In genomic region chr15:51286816-51287215, GRCh38 we compare ENCODE assay signal across 15 cellular contexts. TPM values are rescaled to one million over a fixed set of nuclear protein-coding genes. Genes with fewer than 3 reads are reported as not detected.
DNase-seq lines count a peak whose midpoint lies in the region; ATAC-seq, FAIRE-seq and TF ChIP-seq lines count a peak whose summit lies in the region.
"Had no signal": no experiment of that assay in that cellular context is flagged by ENCODE, and none has a peak within 500 bp of the region (broad histone marks: within the 10 kb centered on the region; RNA-seq: fewer than 3 reads in every experiment).

No MANE protein-coding gene starts in this region.

- H3K27ac ChIP-seq in GM12878 (ENCODE audit: control insufficient read depth, insufficient read depth) (no peak overlapping the region), mesendoderm (ENCODE audit: low read depth, low read length) (no peak overlapping the region), gastrocnemius medialis (no peak overlapping the region)

- H3K4me3 ChIP-seq in GM12878: no peak overlapping the region
- H3K4me3 ChIP-seq in mesendoderm (ENCODE audit: low read length): no peak overlapping the region
- H3K4me3 ChIP-seq in gastrocnemius medialis: no peak overlapping the region

- H3K4me1 ChIP-seq in GM12878 (ENCODE audit: control insufficient read depth, insufficient read depth, low read length) (peaks cover 10% of the 10 kb centered on the region), mesendoderm (ENCODE audit: control insufficient read depth, low read depth, low read length) (peaks cover 3% of the 10 kb centered on the region), gastrocnemius medialis (no peaks in the 10 kb centered on the region)

- ATAC-seq in GM12878: peak; percentile 49
- no peak for ATAC-seq in HG02610 (IDR thresholded peaks at IDR 0.05; ENCODE audit: unreplicated experiment)
- ATAC-seq in gastrocnemius medialis: no peak

- no peak overlapping the region for H4K5ac ChIP-seq in mesendoderm (ENCODE audit: low read length)

- CTCF ChIA-PET in GM12878 (lab: Yijun Ruan, JAX): interaction anchor here (0.6 to 8.9 kb wide), 18 partner anchors 14 to 248 kb away, joined by 3 to 92 read pairs (median 6); no protein-coding TSS in a partner anchor

- TF ChIP-seq RAD21 in GM12878 (IDR thresholded peaks at IDR 0.05; ENCODE audit: insufficient read depth, low read depth, low read length): peak; percentile 40

- no peak overlapping the region for H2BK5ac ChIP-seq in mesendoderm (ENCODE audit: low read length)

- H3K36me3 ChIP-seq in GM12878 (ENCODE audit: control insufficient read depth in 2 of 2, insufficient read depth in 2 of 2, low read length in 1 of 2) (no peaks in the 10 kb centered on the region), mesendoderm (ENCODE audit: control insufficient read depth, insufficient read depth, low read length) (no peaks in the 10 kb centered on the region), gastrocnemius medialis (no peaks in the 10 kb centered on the region)

- no peak overlapping the region for H3K9ac ChIP-seq in GM12878 (ENCODE audit: control insufficient read depth, insufficient read depth, low read length)
- no peak overlapping the region for H3K9ac ChIP-seq in mesendoderm (ENCODE audit: low read length)

- H2BK15ac ChIP-seq in mesendoderm (replicated peaks; ENCODE audit: low read depth): no peak overlapping the region

- H2AFZ ChIP-seq in GM12878 (ENCODE audit: control insufficient read depth, low read depth, low read length): no peak overlapping the region

- H2AK5ac ChIP-seq in mesendoderm (ENCODE audit: low read length): no peak overlapping the region

- no peak overlapping the region for H3K23ac ChIP-seq in mesendoderm (ENCODE audit: low read length)

- WGBS in GM12878 (ENCODE audit: insufficient coverage, insufficient replicate concordance, low lambda C conversion rate, missing lambda C conversion rate): 0% methylated on average over 1 of the region's 1 CpG
- no CpG with 5 or more reads among the region's 1 CpG for WGBS in mesendoderm (ENCODE audit: extremely low coverage, insufficient coverage, low lambda C conversion rate)

- H4K20me1 ChIP-seq in GM12878 (ENCODE audit: control insufficient read depth, insufficient read depth): no peaks in the 10 kb centered on the region; the same call in 1 of the 2 replicates

- H3K79me2 ChIP-seq in GM12878 (ENCODE audit: control insufficient read depth, insufficient read depth, low read length) (no peaks in the 10 kb centered on the region), mesendoderm (ENCODE audit: control insufficient read depth, insufficient read depth, low read length) (no peaks in the 10 kb centered on the region)

- DNase-seq in NCI-H526 (lab: John Stamatoyannopoulos, UW): peak; percentile 21 to 31
- no peak for DNase-seq in NCI-H526 treated with DMSO at 0.1 percent for 48 hours (lab: John Stamatoyannopoulos, UW)
- DNase-seq in HuH-7.5 (ENCODE audit: low spot score): peak; percentile 44
- DNase-seq in GM12878 (ENCODE audit: low read depth, low spot score): no peak
- DNase-seq in mesendoderm: peak; percentile 73
- DNase-seq in stimulated activated CD4-positive, alpha-beta T cell treated with anti-CD3 and anti-CD28 coated beads, Interleukin-12 subunit alpha, Interleukin-12 subunit beta, amount 100 ng/mL, for 4 hours: no peak
- DNase-seq in gastrocnemius medialis: no peak
- DNase-seq: ACHN, erythroblast, HFFc6 had no signal

- H3K56ac ChIP-seq in mesendoderm (ENCODE audit: low read length): no peak overlapping the region

- in situ Hi-C loops in GM12878 (cut with MboI): loop anchor here (5.0 kb wide), 1 partner anchor 95 kb away; no protein-coding TSS in a partner anchor
- in situ Hi-C loops in gastrocnemius medialis (cut with MboI; ENCODE audit: low sequenced_read_pairs in 4 of 4): loop anchor here in 2 of 4 donors (10.0 to 25.0 kb wide), 2 partner anchors 88 to 100 kb away; no protein-coding TSS in a partner anchor

- POLR2A ChIA-PET in GM12878 (lab: Charles Lee): no interaction called here

- H3K4me2 ChIP-seq in GM12878 (ENCODE audit: control insufficient read depth, insufficient read depth): no peak overlapping the region
- no peak overlapping the region for H3K4me2 ChIP-seq in mesendoderm (ENCODE audit: low read length)

- H3K4ac ChIP-seq in mesendoderm (ENCODE audit: low read depth, low read length): no peak overlapping the region

- peak; percentile 14 to 32 (median 20); a peak in 4 of 6 replicates for TF ChIP-seq CTCF in GM12878 (IDR thresholded peaks at IDR 0.05 in 2 of 3, conservative IDR thresholded peaks at IDR 0.05 in 1 of 3; ENCODE audit: control insufficient read depth in 2 of 3, extremely low read depth in 1 of 3, insufficient read depth in 1 of 3, low read depth in 3 of 3, low read length in 3 of 3)
- TF ChIP-seq CTCF in gastrocnemius medialis (IDR thresholded peaks at IDR 0.05 in 4 of 5, conservative IDR thresholded peaks at IDR 0.05 in 1 of 5): no peak

- H3K18ac ChIP-seq in mesendoderm (ENCODE audit: low read length): no peak overlapping the region

- peaks cover 0 to 1% of the 10 kb centered on the region in 2 experiments; a peak in 3 of 4 replicates for H3K27me3 ChIP-seq in GM12878 (replicated peaks in 1 of 2; ENCODE audit: control insufficient read depth in 2 of 2, insufficient read depth in 2 of 2, low read length in 1 of 2)
- no peaks in the 10 kb centered on the region for H3K27me3 ChIP-seq in mesendoderm (ENCODE audit: insufficient read depth, low read length, poor library complexity)
- no peaks in the 10 kb centered on the region for H3K27me3 ChIP-seq in gastrocnemius medialis

- TF ChIP-seq EP300 in GM12878 (IDR thresholded peaks at IDR 0.05; ENCODE audit: borderline replicate concordance in 1 of 2, control insufficient read depth in 1 of 2, low read depth in 2 of 2, low read length in 2 of 2): no peak

- no peaks in the 10 kb centered on the region for H3K79me1 ChIP-seq in mesendoderm (ENCODE audit: low read length)

- H3K9me3 ChIP-seq in GM12878 (replicated peaks; ENCODE audit: control insufficient read depth, insufficient read depth, low read length) (no peaks in the 10 kb centered on the region; the same call in 2 of the 3 replicates), gastrocnemius medialis (no peaks in the 10 kb centered on the region)

- RAD21 ChIA-PET in GM12878 (lab: Charles Lee; ENCODE audit: unreplicated experiment): interaction anchor here (1.0 to 3.2 kb wide), 8 partner anchors 15 to 212 kb away, joined by 3 to 22 read pairs (median 7); no protein-coding TSS in a partner anchor

- FAIRE-seq in GM12878 (lab: Jason Lieb, UNC): no peak
- FAIRE-seq: astrocyte, TTC549 had no signal

- H2BK120ac ChIP-seq in mesendoderm (ENCODE audit: low read depth, low read length): no peak overlapping the region

- intact Hi-C loops in GM12878 (cut with micrococcal nuclease; ENCODE audit: unreplicated experiment): loop anchor here (1.0 kb wide), 1 partner anchor 94 kb away; no protein-coding TSS in a partner anchor
- intact Hi-C loops in gastrocnemius medialis (cut with DNase I; ENCODE audit: low total_unique reads): loop anchor here (10.0 kb wide), 1 partner anchor 48 kb away; the partner anchor contains the start of gene CYP19A1

- no peak for TF ChIP-seq POLR2A in GM12878 (IDR thresholded peaks at IDR 0.05; ENCODE audit: low read depth, low read length)
- no peak for TF ChIP-seq POLR2A in gastrocnemius medialis (IDR thresholded peaks at IDR 0.05)

- H4K8ac ChIP-seq in mesendoderm (ENCODE audit: low read depth, low read length): no peak overlapping the region

- no TSS peak for BruUV-seq in GM12878 (replicated peaks; lab: Mats Ljungman, UMichigan)

- SMC1A ChIA-PET in GM12878 (lab: Charles Lee; ENCODE audit: uncharacterized antibody, unreplicated experiment): interaction anchor here (0.7 to 3.4 kb wide), 11 partner anchors 11 to 212 kb away, joined by 3 to 26 read pairs (median 4); no protein-coding TSS in a partner anchor

RNA-seq across cellular contexts. Expression of gene CYP19A1, which starts 51.6 kb away (rescaled TPM):
- not detected in 2 replicates for total RNA-seq in GM12878 (2013; cell fraction: nucleolus; rRNA removed)
- total RNA-seq in GM12878 (2014; rRNA removed): 0.96 and 2.1 TPM in 2 replicates
- total RNA-seq in GM12878 (2014; rRNA removed; fragmentation: Illumina TruSeq; extraction: Trizol): 0.63 and 1.1 TPM in 2 replicates
- total RNA-seq in GM12878 (2021): 1.2 and 1.4 TPM in 2 replicates
- not detected for polyA plus RNA-seq in GM12878 (2011; ENCODE audit: low read depth)
- 0.35 and 1.3 TPM in 2 replicates for polyA plus RNA-seq in GM12878 (2011; rRNA removed)
- polyA plus RNA-seq in GM12878 (2011; cell fraction: cytosol; rRNA removed): 0.20 and 0.27 TPM in 2 replicates
- polyA plus RNA-seq in GM12878 (2011; cell fraction: nucleus; rRNA removed): 0.56 and 0.88 TPM in 2 replicates
- 0.29 TPM in 1 of 2 replicates, not detected in the other for polyA plus RNA-seq in GM12878 (2012)
- 0.76 and 4.2 TPM in 2 replicates for polyA plus RNA-seq in GM12878 (2014; fragmentation: Illumina TruSeq; extraction: Trizol)
- 1 to 10 TPM; 1.3 to 1.8 TPM for polyA plus RNA-seq in GM12878 (2014; fragmentation: Nextera tagmentation; extraction: Ambion mirVana)
- 0.08 and 1.3 TPM in 2 replicates for polyA plus RNA-seq in GM12878 (2014; rRNA removed)
- polyA plus RNA-seq in GM12878 (2016; fragmentation: Nextera tagmentation; extraction: Ambion mirVana): under 1 TPM; 0.59 to 0.63 TPM
- polyA minus RNA-seq in GM12878 (2011; rRNA and poly(A)+ RNA removed): 0.36 TPM in 1 of 2 replicates, not detected in the other
- not detected in 2 replicates for polyA minus RNA-seq in GM12878 (2011; cell fraction: cytosol; rRNA and poly(A)+ RNA removed)
- 0.36 TPM in 1 of 2 replicates, not detected in the other for polyA minus RNA-seq in GM12878 (2011; cell fraction: nucleus; rRNA and poly(A)+ RNA removed)
- 0.55 TPM for polyA plus RNA-seq in mesendoderm (2013, experiment 1 of 2)
- polyA plus RNA-seq in mesendoderm (2013, experiment 2 of 2): 0.60 TPM
- total RNA-seq in gastrocnemius medialis: under 1 TPM in 3 of 4 donors, not detected in 1; 0.68 to 0.75 (median 0.71) TPM
- total RNA-seq: G401 had no signal
- polyA plus RNA-seq: neural cell had no signal

RNA-seq across cellular contexts. Expression of gene GLDN, which starts 54.6 kb away (rescaled TPM):
- not detected in 2 replicates for total RNA-seq in GM12878 (2013; cell fraction: nucleolus; rRNA removed)
- not detected in 2 replicates for total RNA-seq in GM12878 (2014; rRNA removed)
- not detected in 2 replicates for total RNA-seq in GM12878 (2014; rRNA removed; fragmentation: Illumina TruSeq; extraction: Trizol)
- 0.13 TPM in 1 of 2 replicates, not detected in the other for total RNA-seq in GM12878 (2021)
- not detected for polyA plus RNA-seq in GM12878 (2011; ENCODE audit: low read depth)
- polyA plus RNA-seq in GM12878 (2011; rRNA removed): not detected in 2 replicates
- not detected in 2 replicates for polyA plus RNA-seq in GM12878 (2011; cell fraction: cytosol; rRNA removed)
- not detected in 2 replicates for polyA plus RNA-seq in GM12878 (2011; cell fraction: nucleus; rRNA removed)
- polyA plus RNA-seq in GM12878 (2012): not detected in 2 replicates
- polyA plus RNA-seq in GM12878 (2014; fragmentation: Illumina TruSeq; extraction: Trizol): not detected in 2 replicates
- polyA plus RNA-seq in GM12878 (2014; fragmentation: Nextera tagmentation; extraction: Ambion mirVana): not detected
- not detected in 2 replicates for polyA plus RNA-seq in GM12878 (2014; rRNA removed)
- polyA plus RNA-seq in GM12878 (2016; fragmentation: Nextera tagmentation; extraction: Ambion mirVana): not detected
- not detected in 2 replicates for polyA minus RNA-seq in GM12878 (2011; rRNA and poly(A)+ RNA removed)
- not detected in 2 replicates for polyA minus RNA-seq in GM12878 (2011; cell fraction: cytosol; rRNA and poly(A)+ RNA removed)
- not detected in 2 replicates for polyA minus RNA-seq in GM12878 (2011; cell fraction: nucleus; rRNA and poly(A)+ RNA removed)
- polyA plus RNA-seq in mesendoderm (2013, experiment 1 of 2): 0.08 TPM
- polyA plus RNA-seq in mesendoderm (2013, experiment 2 of 2): 0.10 TPM
- 1 to 10 TPM in 2 of 4 donors, under 1 TPM in 2; 0.44 to 4.7 (median 0.75) TPM for total RNA-seq in gastrocnemius medialis
- total RNA-seq: G401, HFFc6 had no signal

Comparison
In these comparisons a context has a peak if more than half of its experiments do, and no peak if none do; other contexts are left out.
1. DNase-seq: peak in NCI-H526 (2 of 2), HuH-7.5 (single experiment) and mesendoderm (single experiment); none in NCI-H526 treated with DMSO at 0.1 percent for 48 hours (single experiment), GM12878 (single experiment), stimulated activated CD4-positive, alpha-beta T cell treated with anti-CD3 and anti-CD28 coated beads, Interleukin-12 subunit alpha, Interleukin-12 subunit beta, amount 100 ng/mL, for 4 hours (single experiment) and gastrocnemius medialis (0 of 2).
2. CTCF ChIP-seq: peak in GM12878 (3 of 3); none in gastrocnemius medialis (0 of 5).